Comparison of ENCODE assay signal across 23 cellular contexts in the genomic region with DNA sequence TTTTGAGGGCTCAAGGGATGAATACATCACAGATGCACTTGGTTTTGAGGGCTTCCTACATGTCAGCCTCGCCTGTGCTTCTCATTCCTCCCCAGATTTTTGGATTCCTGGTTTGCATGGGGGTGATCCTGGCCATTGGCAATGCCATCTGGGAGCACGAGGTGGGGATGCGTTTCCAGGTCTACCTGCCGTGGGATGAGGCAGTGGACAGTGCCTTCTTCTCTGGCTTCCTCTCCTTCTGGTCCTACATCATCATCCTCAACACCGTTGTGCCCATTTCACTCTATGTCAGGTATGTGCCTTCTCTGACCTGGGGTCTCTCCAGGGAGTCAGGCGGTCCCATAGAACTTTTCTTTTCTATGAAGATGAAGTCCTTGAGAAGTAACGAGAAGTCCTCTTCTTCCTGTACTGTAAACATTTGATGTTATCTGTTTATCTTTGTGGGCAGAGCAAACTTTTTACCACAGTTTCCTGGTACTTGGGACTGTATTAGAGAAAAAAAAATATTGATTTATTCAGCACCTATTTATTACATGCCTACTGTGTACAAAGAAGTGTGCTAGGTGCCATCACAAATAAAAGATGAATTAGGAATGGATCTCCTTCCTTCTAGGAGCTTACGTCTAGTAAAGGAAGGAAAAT. TPM values are rescaled to one million over a fixed set of nuclear protein-coding genes. Genes with fewer than 3 reads are reported as not detected.
DNase-seq lines count a peak whose midpoint lies in the region; TF ChIP-seq lines count a peak whose summit lies in the region.
"Had no signal": no experiment of that assay in that cellular context is flagged by ENCODE, and none has a peak within 500 bp of the region (broad histone marks: within the 10 kb centered on the region; RNA-seq: fewer than 3 reads in every experiment).

No MANE protein-coding gene starts in this region.

- no peak overlapping the region for H3K4me3 ChIP-seq in Peyer's patch
- H3K4me3 ChIP-seq in skin epidermis = no peak overlapping the region
- H3K4me3 ChIP-seq: smooth muscle cell, tibial artery had no signal

- H3K4me3 Mint-ChIP-seq in activated CD4-positive, alpha-beta T cell treated with anti-CD3 and anti-CD28 coated beads, Interleukin-2, amount 10 ng/mL, durations not matched to agents 24 days and 14 days = peak overlapping the region; percentile 80
- peak overlapping the region; percentile 79 for H3K4me3 Mint-ChIP-seq in activated naive CD8-positive, alpha-beta T cell

- peak; percentile 67 for DNase-seq in activated CD4-positive, alpha-beta T cell treated with anti-CD3 and anti-CD28 coated beads, Interleukin-2, amount 10 ng/mL, durations not matched to agents 24 days and 14 days
- DNase-seq in activated CD4-positive, alpha-beta T cell treated with anti-CD3 and anti-CD28 coated beads, Interleukin-2, amount 50 U/mL, for 1 hour = no peak
- no peak for DNase-seq in Peyer's patch
- DNase-seq in GM10248 (ENCODE audit: extremely low spot score) = no peak
- no peak for DNase-seq in NCI-H146 treated with DMSO at 0.1 percent for 48 hours (lab: John Stamatoyannopoulos, UW; ENCODE audit: unreplicated experiment)
- no peak for DNase-seq in cerebellar cortex (ENCODE audit: low spot score)
- DNase-seq: 8988T; amygdala; caudate nucleus; DND-41; islet precursor cell; mammary epithelial cell; NCI-H1436 treated with DMSO at 0.1 percent for 48 hours; NCI-H345; NK-92 treated with Interleukin-12 subunit alpha and Interleukin-12 subunit beta, amount 100 ng/mL, for 24 hours; RPMI8226; tibial artery; WERI-Rb-1 had no signal

- TF ChIP-seq POLR2A in Peyer's patch (IDR thresholded peaks at IDR 0.05) = no peak

- H3K9me3 ChIP-seq in Peyer's patch = no peaks in the 10 kb centered on the region
- H3K9me3 ChIP-seq: tibial artery had no signal

- peak overlapping the region; percentile 51 to 82 (median 60) for H3K27ac ChIP-seq in Peyer's patch
- H3K27ac ChIP-seq in skin epidermis = peak overlapping the region in 13 of 21 experiments; percentile 5 to 92 (median 59)
- H3K27ac ChIP-seq: KMS-11, tibial artery, WERI-Rb-1 had no signal

- CTCF ChIA-PET in GM10248 (lab: Yijun Ruan, JAX) = interaction anchor here (1.0 to 15.6 kb wide), 7 partner anchors 10 to 144 kb away, joined by 3 to 211 read pairs (median 20); partner anchors contain the start of genes AQP10, ATP8B2 and HAX1

- no peak for TF ChIP-seq CTCF in Peyer's patch (IDR thresholded peaks at IDR 0.05)
- no peak for TF ChIP-seq CTCF in GM10248 (IDR thresholded peaks at IDR 0.05; ENCODE audit: control extremely low read depth, extremely low read depth, low read depth, missing control alignments)

- H3K27me3 Mint-ChIP-seq in activated CD4-positive, alpha-beta T cell treated with anti-CD3 and anti-CD28 coated beads, Interleukin-2, amount 10 ng/mL, durations not matched to agents 24 days and 14 days = no peaks in the 10 kb centered on the region
- no peaks in the 10 kb centered on the region for H3K27me3 Mint-ChIP-seq in activated naive CD8-positive, alpha-beta T cell
- H3K27me3 Mint-ChIP-seq: progenitor cell of endocrine pancreas had no signal

- peaks cover 67% of the 10 kb centered on the region for H3K36me3 Mint-ChIP-seq in activated CD4-positive, alpha-beta T cell treated with anti-CD3 and anti-CD28 coated beads, Interleukin-2, amount 10 ng/mL, durations not matched to agents 24 days and 14 days (ENCODE audit: low read depth)
- H3K36me3 Mint-ChIP-seq in activated naive CD8-positive, alpha-beta T cell = peaks cover 23% of the 10 kb centered on the region

- POLR2A ChIA-PET in GM10248 (lab: Yijun Ruan, JAX) = interaction anchor here (0.7 kb wide), 1 partner anchor 11 kb away, joined by 5 read pairs; no protein-coding TSS in a partner anchor

- no peaks in the 10 kb centered on the region for H3K27me3 ChIP-seq in Peyer's patch
- H3K27me3 ChIP-seq: tibial artery had no signal

- intact Hi-C loops in activated CD4-positive, alpha-beta T cell treated with anti-CD3 and anti-CD28 coated beads, Interleukin-2, amount 10 ng/mL, durations not matched to agents 24 days and 14 days (cut with micrococcal nuclease) = no loop called here

- H3K4me1 ChIP-seq in Peyer's patch = peaks cover 0 to 24% (median 10%) of the 10 kb centered on the region in 4 donors

- H3K27ac Mint-ChIP-seq in activated CD4-positive, alpha-beta T cell treated with anti-CD3 and anti-CD28 coated beads, Interleukin-2, amount 10 ng/mL, durations not matched to agents 24 days and 14 days = peak overlapping the region; percentile 74
- peak overlapping the region; percentile 94 for H3K27ac Mint-ChIP-seq in activated naive CD8-positive, alpha-beta T cell
- H3K27ac Mint-ChIP-seq: progenitor cell of endocrine pancreas had no signal

- peaks cover 59% of the 10 kb centered on the region for H3K4me1 Mint-ChIP-seq in activated CD4-positive, alpha-beta T cell treated with anti-CD3 and anti-CD28 coated beads, Interleukin-2, amount 10 ng/mL, durations not matched to agents 24 days and 14 days
- peaks cover 83% of the 10 kb centered on the region for H3K4me1 Mint-ChIP-seq in activated naive CD8-positive, alpha-beta T cell (ENCODE audit: low read depth)

- H3K36me3 ChIP-seq in Peyer's patch = peaks cover 0 to 46% (median 0%) of the 10 kb centered on the region in 3 donors

- no peaks in the 10 kb centered on the region for H3K9me3 Mint-ChIP-seq in activated CD4-positive, alpha-beta T cell treated with anti-CD3 and anti-CD28 coated beads, Interleukin-2, amount 10 ng/mL, durations not matched to agents 24 days and 14 days
- H3K9me3 Mint-ChIP-seq in activated naive CD8-positive, alpha-beta T cell (ENCODE audit: low read depth) = no peaks in the 10 kb centered on the region

RNA-seq across cellular contexts. Expression of gene ATP8B2, which starts 12.0 kb away (rescaled TPM):
- 49.4 and 49.6 TPM in 2 replicates for total RNA-seq in activated CD4-positive, alpha-beta T cell treated with anti-CD3 and anti-CD28 coated beads, Interleukin-2, amount 10 ng/mL, durations not matched to agents 24 days and 14 days
- total RNA-seq in Peyer's patch = 10 to 100 TPM; 18.6 to 56.9 (median 31.8) TPM

RNA-seq across cellular contexts. Expression of gene AQP10, which starts 16.5 kb away (rescaled TPM):
- not detected in 2 replicates for total RNA-seq in activated CD4-positive, alpha-beta T cell treated with anti-CD3 and anti-CD28 coated beads, Interleukin-2, amount 10 ng/mL, durations not matched to agents 24 days and 14 days
- total RNA-seq in Peyer's patch = under 1 TPM in 1 of 4 donors, not detected in 3; 0.85 TPM
- total RNA-seq: mammary epithelial cell, smooth muscle cell had no signal
